ENCODE assay signal across 11 cellular contexts in genomic region chr10:43323245-43323644, GRCh38. TPM values are rescaled to one million over a fixed set of nuclear protein-coding genes. Genes with fewer than 3 reads are reported as not detected.
A peak's percentile ranks its signal among the peaks of the same experiment; 100 is the strongest.
DNase-seq lines count a peak whose midpoint lies in the region; ATAC-seq and TF ChIP-seq lines count a peak whose summit lies in the region.
"Had no signal": no experiment of that assay in that cellular context is flagged by ENCODE, and none has a peak within 500 bp of the region (broad histone marks: within the 10 kb centered on the region; RNA-seq: fewer than 3 reads in every experiment).

No MANE protein-coding gene starts in this region.

- peak overlapping the region; percentile 39 for H3K27ac Mint-ChIP-seq in Calu3 (ENCODE audit: unreplicated experiment)
- no peak overlapping the region for H3K27ac Mint-ChIP-seq in WTC11
- no peak overlapping the region for H3K27ac Mint-ChIP-seq in progenitor cell of endocrine pancreas
- H3K27ac Mint-ChIP-seq in activated naive CD4-positive, alpha-beta T cell treated with anti-CD3 and anti-CD28 coated beads, Interleukin-2, amount 10 ng/mL, durations not matched to agents 7 days and 5 days = no peak overlapping the region
- no peak overlapping the region for H3K27ac Mint-ChIP-seq in Caco-2 (ENCODE audit: unreplicated experiment)
- H3K27ac Mint-ChIP-seq: memory B cell had no signal

- no peaks in the 10 kb centered on the region for H3K27me3 Mint-ChIP-seq in Calu3 (ENCODE audit: unreplicated experiment)
- peaks cover 2% of the 10 kb centered on the region; the same call in 1 of the 2 replicates for H3K27me3 Mint-ChIP-seq in WTC11 (ENCODE audit: low read depth)
- peaks cover 4% of the 10 kb centered on the region for H3K27me3 Mint-ChIP-seq in progenitor cell of endocrine pancreas
- peaks cover 56% of the 10 kb centered on the region for H3K27me3 Mint-ChIP-seq in activated naive CD4-positive, alpha-beta T cell treated with anti-CD3 and anti-CD28 coated beads, Interleukin-2, amount 10 ng/mL, durations not matched to agents 7 days and 5 days
- H3K27me3 Mint-ChIP-seq in Caco-2 (ENCODE audit: insufficient read depth, unreplicated experiment) = no peaks in the 10 kb centered on the region

- ATAC-seq in WTC11 (peak; percentile 6), HG03432 (IDR thresholded peaks at IDR 0.05; ENCODE audit: unreplicated experiment) (no peak)

- H3K9me3 Mint-ChIP-seq in Calu3 (ENCODE audit: low read depth, unreplicated experiment) (no peaks in the 10 kb centered on the region), WTC11 (0 out of 2 replicates have a peak, but pooled peaks cover 2% of the 10 kb centered on the region), progenitor cell of endocrine pancreas (ENCODE audit: low read depth) (peaks cover 5% of the 10 kb centered on the region), Caco-2 (ENCODE audit: unreplicated experiment) (no peaks in the 10 kb centered on the region)
- no peaks in the 10 kb centered on the region for H3K9me3 Mint-ChIP-seq in activated naive CD4-positive, alpha-beta T cell treated with anti-CD3 and anti-CD28 coated beads, Interleukin-2, amount 10 ng/mL, durations not matched to agents 7 days and 5 days
- H3K9me3 Mint-ChIP-seq: memory B cell had no signal

- no peaks in the 10 kb centered on the region for H3K9me2 ChIP-seq in hepatocyte (replicated peaks; ENCODE audit: insufficient read depth)

- H3K36me3 ChIP-seq in hepatocyte (replicated peaks; ENCODE audit: insufficient read depth, low read depth) (no peaks in the 10 kb centered on the region), Caco-2 (ENCODE audit: control insufficient read depth, insufficient read depth, low read length) (no peaks in the 10 kb centered on the region)

- no peak for DNase-seq in Calu3
- DNase-seq in WTC11 (ENCODE audit: low spot score) = no peak
- no peak for DNase-seq in hepatocyte (ENCODE audit: low spot score)
- DNase-seq in progenitor cell of endocrine pancreas (ENCODE audit: low spot score, unreplicated experiment) = no peak
- DNase-seq in anterior cingulate cortex (lab: John Stamatoyannopoulos, UW) = no peak
- DNase-seq in activated naive CD4-positive, alpha-beta T cell treated with anti-CD3 and anti-CD28 coated beads, Interleukin-2, amount 10 ng/mL, durations not matched to agents 7 days and 5 days = no peak
- DNase-seq in Caco-2 = no peak
- DNase-seq: DND-41, SHP77 treated with DMSO at 0.1 percent for 48 hours had no signal

- H3K4me2 ChIP-seq in hepatocyte = peak overlapping the region; percentile 79

- H3K36me3 Mint-ChIP-seq in Calu3 (ENCODE audit: insufficient read depth, unreplicated experiment) (peaks cover 11% of the 10 kb centered on the region), WTC11 (0 out of 2 replicates have a peak, but pooled peaks cover 2% of the 10 kb centered on the region), progenitor cell of endocrine pancreas (ENCODE audit: insufficient read depth) (peaks cover 4% of the 10 kb centered on the region), Caco-2 (ENCODE audit: insufficient read depth, unreplicated experiment) (peaks cover 7% of the 10 kb centered on the region)
- H3K36me3 Mint-ChIP-seq in activated naive CD4-positive, alpha-beta T cell treated with anti-CD3 and anti-CD28 coated beads, Interleukin-2, amount 10 ng/mL, durations not matched to agents 7 days and 5 days = peaks cover 2% of the 10 kb centered on the region
- H3K36me3 Mint-ChIP-seq: memory B cell had no signal

- H3K27me3 ChIP-seq in hepatocyte (no peaks in the 10 kb centered on the region), Caco-2 (replicated peaks; ENCODE audit: control insufficient read depth, insufficient read depth, low read length) (no peaks in the 10 kb centered on the region)

- TF ChIP-seq CTCF in Calu3 (IDR thresholded peaks at IDR 0.05; ENCODE audit: unreplicated experiment) (no peak), WTC11 (IDR thresholded peaks at IDR 0.05) (no peak), hepatocyte (IDR thresholded peaks at IDR 0.05; ENCODE audit: poor library complexity) (no peak), progenitor cell of endocrine pancreas (IDR thresholded peaks at IDR 0.05; ENCODE audit: unreplicated experiment) (no peak), Caco-2 (IDR thresholded peaks at IDR 0.05; ENCODE audit: insufficient read depth in 1 of 2, low read depth in 1 of 2, low read length in 1 of 2, severe bottlenecking in 1 of 2, unreplicated experiment in 1 of 2) (no peak)

- H3K4me1 Mint-ChIP-seq in Calu3 (ENCODE audit: low read depth, unreplicated experiment) = peaks cover 31% of the 10 kb centered on the region
- peaks cover 31% of the 10 kb centered on the region for H3K4me1 Mint-ChIP-seq in WTC11
- peaks cover 17% of the 10 kb centered on the region for H3K4me1 Mint-ChIP-seq in progenitor cell of endocrine pancreas (ENCODE audit: low read depth)
- H3K4me1 Mint-ChIP-seq in activated naive CD4-positive, alpha-beta T cell treated with anti-CD3 and anti-CD28 coated beads, Interleukin-2, amount 10 ng/mL, durations not matched to agents 7 days and 5 days = peaks cover 27% of the 10 kb centered on the region
- H3K4me1 Mint-ChIP-seq in Caco-2 (ENCODE audit: low read depth, unreplicated experiment) = peaks cover 14% of the 10 kb centered on the region

- POLR2A ChIA-PET in WTC11 (lab: Charles Lee) = interaction anchor here (1.6 kb wide), 1 partner anchor 20 kb away, joined by 4 read pairs; no protein-coding TSS in a partner anchor
- POLR2A ChIA-PET in Caco-2 (lab: Charles Lee) = no interaction called here

- no peaks in the 10 kb centered on the region for H4K20me1 ChIP-seq in hepatocyte (ENCODE audit: insufficient read depth, poor library complexity, severe bottlenecking)

- H3K4me1 ChIP-seq in hepatocyte (ENCODE audit: insufficient read depth) (no peaks in the 10 kb centered on the region), Caco-2 (peaks cover 17% of the 10 kb centered on the region)

- intact Hi-C loops in Calu3 (cut with micrococcal nuclease; ENCODE audit: unreplicated experiment) = no loop called here
- intact Hi-C loops in Caco-2 (cut with micrococcal nuclease; ENCODE audit: unreplicated experiment) = no loop called here

- no peaks in the 10 kb centered on the region for H3K9me3 ChIP-seq in hepatocyte (ENCODE audit: low read depth)
- no peaks in the 10 kb centered on the region for H3K9me3 ChIP-seq in Caco-2

- H3K27ac ChIP-seq in hepatocyte = peak overlapping the region; percentile 15

- CTCF ChIA-PET in Calu3 (lab: Charles Lee) (interaction anchor here (0.7 to 1.6 kb wide), 4 partner anchors 26 to 57 kb away, joined by 3 to 4 read pairs (median 3); no protein-coding TSS in a partner anchor), WTC11 (lab: Charles Lee) (interaction anchor here (0.6 to 4.0 kb wide), 16 partner anchors 15 to 570 kb away, joined by 3 to 29 read pairs (median 4); no protein-coding TSS in a partner anchor), Caco-2 (lab: Charles Lee) (no interaction called here)
- CTCF ChIA-PET in activated naive CD4-positive, alpha-beta T cell treated with anti-CD3 and anti-CD28 coated beads, Interleukin-2, amount 10 ng/mL, durations not matched to agents 7 days and 5 days (lab: Charles Lee) = interaction anchor here (1.0 to 1.6 kb wide), 2 partner anchors 17 to 118 kb away, joined by 3 read pairs; no protein-coding TSS in a partner anchor

- peak overlapping the region; percentile 66 for H3K4me3 Mint-ChIP-seq in Calu3 (ENCODE audit: low read depth, unreplicated experiment)
- peak overlapping the region; percentile 62 for H3K4me3 Mint-ChIP-seq in WTC11
- peak overlapping the region; percentile 41 for H3K4me3 Mint-ChIP-seq in progenitor cell of endocrine pancreas (ENCODE audit: low read depth)
- no peak overlapping the region for H3K4me3 Mint-ChIP-seq in activated naive CD4-positive, alpha-beta T cell treated with anti-CD3 and anti-CD28 coated beads, Interleukin-2, amount 10 ng/mL, durations not matched to agents 7 days and 5 days
- H3K4me3 Mint-ChIP-seq in Caco-2 (ENCODE audit: unreplicated experiment) = no peak overlapping the region
- H3K4me3 Mint-ChIP-seq: memory B cell had no signal

- 79% methylated on average over 14 of the region's 14 CpGs for WGBS in hepatocyte (ENCODE audit: low lambda C conversion rate, missing lambda C conversion rate)

- no TSS peak for BruUV-seq in Calu3 (replicated peaks; lab: Mats Ljungman, UMichigan)
- BruUV-seq in Caco-2 (replicated peaks; lab: Mats Ljungman, UMichigan) = no TSS peak

- H3K4me3 ChIP-seq in hepatocyte = no peak overlapping the region
- no peak overlapping the region for H3K4me3 ChIP-seq in Caco-2 (ENCODE audit: low read depth, low read length)

- no peaks in the 10 kb centered on the region for H3K79me2 ChIP-seq in hepatocyte

- H2AFZ ChIP-seq in hepatocyte = peak overlapping the region; percentile 54

RNA-seq across cellular contexts. Expression of gene FXYD4, which starts 48.2 kb away (rescaled TPM):
- total RNA-seq in Calu3 (2022) (not detected in 2 replicates), WTC11 (2021) (not detected in 3 replicates), hepatocyte (0.80 TPM in 1 of 2 replicates, not detected in the other), progenitor cell of endocrine pancreas (not detected in 2 replicates), Caco-2 (2022) (not detected in 2 replicates)
- 0.19 and 4.8 TPM in 2 replicates for polyA plus RNA-seq in hepatocyte

RNA-seq across cellular contexts. Expression of gene RASGEF1A, which starts 56.4 kb away (rescaled TPM):
- total RNA-seq in Calu3 (2022) (1.0 and 1.4 TPM in 2 replicates), WTC11 (2021) (20.8 to 21.4 TPM (median 21.0 TPM) in 3 replicates), hepatocyte (2.2 and 2.7 TPM in 2 replicates), progenitor cell of endocrine pancreas (1.2 and 2.2 TPM in 2 replicates), Caco-2 (2022) (0.57 and 0.65 TPM in 2 replicates)
- 1.4 and 1.5 TPM in 2 replicates for polyA plus RNA-seq in hepatocyte

Comparison
In these comparisons a context has a peak if more than half of its experiments do, and no peak if none do; other contexts are left out.
1. H3K4me3 Mint-ChIP-seq: peak in Calu3 (single experiment), WTC11 (single experiment) and progenitor cell of endocrine pancreas (single experiment); none in activated naive CD4-positive, alpha-beta T cell treated with anti-CD3 and anti-CD28 coated beads, Interleukin-2, amount 10 ng/mL, durations not matched to agents 7 days and 5 days (single experiment) and Caco-2 (single experiment).